In the genomic region with DNA sequence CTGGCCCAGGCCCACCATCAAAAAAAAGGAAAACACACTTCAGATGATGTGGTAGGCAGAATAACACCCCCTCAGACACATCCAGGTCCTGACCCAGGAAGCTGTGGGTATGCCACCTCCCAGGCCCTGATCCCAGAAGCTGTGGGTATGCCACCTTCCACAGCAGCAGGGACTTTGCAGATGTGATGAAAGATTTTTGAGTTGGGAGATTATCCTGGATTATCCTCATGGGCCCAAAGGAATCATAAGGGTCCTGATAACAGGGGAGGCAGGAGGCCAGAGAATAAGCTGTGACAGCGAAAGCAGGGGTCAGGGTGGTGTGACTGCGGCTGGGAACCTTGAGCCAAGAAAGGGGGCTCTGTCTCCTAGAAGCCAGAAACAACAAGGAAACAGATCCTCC, we compare ENCODE assay signal across 23 cellular contexts. TPM values are rescaled to one million over a fixed set of nuclear protein-coding genes. Genes with fewer than 3 reads are reported as not detected.
DNase-seq lines count a peak whose midpoint lies in the region; ATAC-seq and TF ChIP-seq lines count a peak whose summit lies in the region.
"Had no signal": no experiment of that assay in that cellular context is flagged by ENCODE, and none has a peak within 500 bp of the region (broad histone marks: within the 10 kb centered on the region; RNA-seq: fewer than 3 reads in every experiment).

No MANE protein-coding gene starts in this region.

- ATAC-seq in GM18502 (IDR thresholded peaks at IDR 0.05; ENCODE audit: poor library complexity, unreplicated experiment) (no peak), HG02798 (IDR thresholded peaks at IDR 0.05; ENCODE audit: poor library complexity, unreplicated experiment) (no peak), GM18870 (IDR thresholded peaks at IDR 0.05; ENCODE audit: unreplicated experiment) (no peak)
- ATAC-seq: PC-3, SK-N-SH treated with all-trans-retinoic acid at 6 μM for 48 hours, T-cell had no signal

- no peak overlapping the region for H3K23ac ChIP-seq in mesenchymal stem cell (ENCODE audit: low read length in 2 of 2)

- 100% methylated on average over 1 of the region's 2 CpGs for WGBS in mesenchymal stem cell

- H2BK120ac ChIP-seq in mesenchymal stem cell (ENCODE audit: low read depth, low read length), result no peak overlapping the region

- no peak overlapping the region for H3K4ac ChIP-seq in mesenchymal stem cell (ENCODE audit: low read depth in 1 of 2, low read length in 2 of 2)

- intact Hi-C loops in posterior vena cava (cut with DNase I), result no loop called here

- no peak for TF ChIP-seq CTCF in HEK293 (tag by site-specific recombination; IDR thresholded peaks at IDR 0.05)

- POLR2A ChIA-PET in HEK293 (lab: Yijun Ruan, JAX), result no interaction called here

- H4K91ac ChIP-seq in mesenchymal stem cell (ENCODE audit: low read length), result no peak overlapping the region

- peaks cover 0 to 9% of the 10 kb centered on the region in 2 experiments; a peak in 1 of 3 replicates for H3K36me3 ChIP-seq in HEK293 (ENCODE audit: control insufficient read depth in 2 of 2, insufficient read depth in 1 of 2, low read length in 2 of 2)
- no peaks in the 10 kb centered on the region for H3K36me3 ChIP-seq in SJCRH30
- H3K36me3 ChIP-seq in mesenchymal stem cell (ENCODE audit: control insufficient read depth in 1 of 2, insufficient read depth in 2 of 2, low read depth in 1 of 2, low read length in 2 of 2), result no peaks in the 10 kb centered on the region
- H3K36me3 ChIP-seq: MG63 had no signal

- no peak overlapping the region for H2BK15ac ChIP-seq in mesenchymal stem cell (ENCODE audit: low read depth, poor library complexity, severe bottlenecking)

- H3K27ac ChIP-seq in HEK293 (ENCODE audit: extremely low read depth, low read depth, low read length) (no peak overlapping the region), SJCRH30 (peak overlapping the region; percentile 86), mesenchymal stem cell (ENCODE audit: low read length, poor library complexity, severe bottlenecking) (no peak overlapping the region)
- H3K27ac ChIP-seq: C4-2B, HL-60 had no signal

- H4K8ac ChIP-seq in mesenchymal stem cell (ENCODE audit: low read length), result no peak overlapping the region

- CTCF ChIA-PET in HEK293 (lab: Yijun Ruan, JAX), result interaction anchor here (0.6 kb wide), 1 partner anchor 61 kb away, joined by 3 read pairs; no protein-coding TSS in a partner anchor

- H3K4me1 ChIP-seq in HEK293 (ENCODE audit: control insufficient read depth, insufficient read depth, low read length) (no peaks in the 10 kb centered on the region), SJCRH30 (peaks cover 22% of the 10 kb centered on the region), mesenchymal stem cell (ENCODE audit: control insufficient read depth, insufficient read depth, low read depth, low read length) (peaks cover 23% of the 10 kb centered on the region)

- H2AK5ac ChIP-seq in mesenchymal stem cell (ENCODE audit: low read length, severe bottlenecking), result peak overlapping the region; percentile 61

- H3K9ac ChIP-seq in mesenchymal stem cell (ENCODE audit: low read length), result peak overlapping the region; percentile 3

- H2AFZ ChIP-seq in mesenchymal stem cell (ENCODE audit: low read depth, low read length), result no peak overlapping the region

- peak in 1 of 2 experiments; percentile 43 for DNase-seq in SJCRH30
- DNase-seq in mesenchymal stem cell, result no peak
- peak; percentile 38 for DNase-seq in posterior vena cava (ENCODE audit: low spot score)
- no peak for DNase-seq in NCI-H2029 treated with DMSO at 0.1 percent for 48 hours (lab: John Stamatoyannopoulos, UW)
- DNase-seq: AML-193, DMS 273 treated with DMSO at 0.1 percent for 48 hours, DND-41, HFFc6, Kasumi-1, MG63, NCI-H1048, NCI-H510A treated with DMSO at 0.1 percent for 48 hours, PC-3, RPMI8226, SHP77 treated with DMSO at 0.1 percent for 48 hours, T-cell had no signal

- no peaks in the 10 kb centered on the region for H3K79me1 ChIP-seq in mesenchymal stem cell (replicated peaks; ENCODE audit: low read length, poor library complexity, severe bottlenecking)

- H2BK5ac ChIP-seq in mesenchymal stem cell (ENCODE audit: low read depth, low read length, poor library complexity, severe bottlenecking), result no peak overlapping the region

- H3K18ac ChIP-seq in mesenchymal stem cell (ENCODE audit: low read depth in 1 of 2, low read length in 2 of 2), result no peak overlapping the region

- H3K4me3 ChIP-seq in HEK293 (ENCODE audit: low read depth, low read length), result no peak overlapping the region
- H3K4me3 ChIP-seq in SJCRH30, result no peak overlapping the region; the same call in 1 of the 2 replicates
- no peak overlapping the region for H3K4me3 ChIP-seq in mesenchymal stem cell (ENCODE audit: insufficient read depth in 1 of 2, low read depth in 1 of 2, low read length in 2 of 2)
- H3K4me3 ChIP-seq: MG63 had no signal

- H3K27me3 ChIP-seq in SJCRH30 (no peaks in the 10 kb centered on the region), mesenchymal stem cell (ENCODE audit: control insufficient read depth in 1 of 2, insufficient read depth in 1 of 2, low read length in 2 of 2) (peaks cover 24 to 48% of the 10 kb centered on the region in 2 experiments)
- H3K27me3 ChIP-seq: MG63 had no signal

- H3K14ac ChIP-seq in mesenchymal stem cell (ENCODE audit: low read length in 2 of 2), result no peak overlapping the region

- H2BK12ac ChIP-seq in mesenchymal stem cell (ENCODE audit: low read length in 2 of 2), result no peak overlapping the region

- H3K4me2 ChIP-seq in mesenchymal stem cell (ENCODE audit: low read length, poor library complexity, severe bottlenecking), result no peak overlapping the region

- no peaks in the 10 kb centered on the region for H3K9me3 ChIP-seq in HEK293 (ENCODE audit: control insufficient read depth, insufficient read depth, low read depth, low read length)
- H3K9me3 ChIP-seq in SJCRH30 (replicated peaks), result peaks cover 8% of the 10 kb centered on the region
- H3K9me3 ChIP-seq in mesenchymal stem cell (ENCODE audit: control insufficient read depth, low read length), result peaks cover 11% of the 10 kb centered on the region
- H3K9me3 ChIP-seq: MG63 had no signal

TF ChIP-seq in HEK293, 187 proteins besides CTCF, POLR2A, EP300 and RAD21:
- TF ChIP-seq EGR2 (tag by site-specific recombination; IDR thresholded peaks at IDR 0.05; ENCODE audit: low read depth), result peak; percentile 32; the same call in 1 of the 2 replicates
- no peak for TF ChIP-seq ZNF335 (tag by site-specific recombination; conservative IDR thresholded peaks at IDR 0.05)

RNA-seq across cellular contexts. Expression of a gene that starts 55.0 kb away (rescaled TPM):
- total RNA-seq in SJCRH30 (2014; rRNA removed; shearing (Covaris generic)), result 14.6 and 15.6 TPM in 2 replicates
- polyA plus RNA-seq in mesenchymal stem cell (2013, experiment 1 of 2), result 0.46 TPM
- 0.37 TPM for polyA plus RNA-seq in mesenchymal stem cell (2013, experiment 2 of 2)
- total RNA-seq in posterior vena cava, result under 1 TPM in 1 of 2 donors, not detected in 1; 0.65 TPM
- total RNA-seq: HFFc6, PC-3, T-cell had no signal
